In genomic region chr13:49877629-49878218, GRCh38 we compare ENCODE assay signal across 15 cellular contexts. TPM values are rescaled to one million over a fixed set of nuclear protein-coding genes. Genes with fewer than 3 reads are reported as not detected.
DNase-seq lines count a peak whose midpoint lies in the region; ATAC-seq and TF ChIP-seq lines count a peak whose summit lies in the region.
"Had no signal": no experiment of that assay in that cellular context is flagged by ENCODE, and none has a peak within 500 bp of the region (broad histone marks: within the 10 kb centered on the region; RNA-seq: fewer than 3 reads in every experiment).

No MANE protein-coding gene starts in this region.

- no peak for ATAC-seq in HCT116
- no peak for ATAC-seq in PC-3
- no peak for ATAC-seq in HG02610 (IDR thresholded peaks at IDR 0.05; ENCODE audit: unreplicated experiment)
- ATAC-seq: gastrocnemius medialis had no signal

- peaks cover 16 to 22% of the 10 kb centered on the region in 2 experiments; a peak in 2 of 4 replicates for H3K9me3 ChIP-seq in HCT116 (ENCODE audit: control insufficient read depth in 1 of 2, insufficient read depth in 1 of 2, low read depth in 1 of 2, low read length in 2 of 2)
- H3K9me3 ChIP-seq in PC-3 (ENCODE audit: low read length): peaks cover 12% of the 10 kb centered on the region; the same call in 1 of the 2 replicates
- H3K9me3 ChIP-seq: gastrocnemius medialis, testis had no signal

- BruUV-seq in HCT116 (replicated peaks; lab: Mats Ljungman, UMichigan) (no TSS peak), PC-3 (replicated peaks; lab: Mats Ljungman, UMichigan) (no TSS peak)

- TF ChIP-seq CTCF in HCT116 (IDR thresholded peaks at IDR 0.05 in 2 of 3, conservative IDR thresholded peaks at IDR 0.05 in 1 of 3; ENCODE audit: borderline replicate concordance in 1 of 3, insufficient read depth in 1 of 3, low read depth in 2 of 3, low read length in 2 of 3) (no peak), PC-3 (conservative IDR thresholded peaks at IDR 0.05; ENCODE audit: low read depth, low read length) (no peak)

- no peak overlapping the region for H3K4me2 ChIP-seq in HCT116 (ENCODE audit: low read length)
- H3K4me2 ChIP-seq in PC-3 (ENCODE audit: low read length): no peak overlapping the region

- H3K4me1 ChIP-seq in HCT116 (ENCODE audit: control insufficient read depth in 1 of 2, insufficient read depth in 2 of 2, low read length in 2 of 2) (no peaks in the 10 kb centered on the region), PC-3 (ENCODE audit: insufficient read depth, low read length) (no peaks in the 10 kb centered on the region)
- H3K4me1 ChIP-seq: adrenal gland, gastrocnemius medialis, testis had no signal

- no peaks in the 10 kb centered on the region for H3K36me3 ChIP-seq in HCT116 (ENCODE audit: control insufficient read depth in 1 of 2, insufficient read depth in 2 of 2, low read length in 2 of 2)
- H3K36me3 ChIP-seq in PC-3 (ENCODE audit: low read depth, low read length): no peaks in the 10 kb centered on the region
- H3K36me3 ChIP-seq: adrenal gland, gastrocnemius medialis had no signal

- CTCF ChIA-PET in HCT116 (lab: Charles Lee) (no interaction called here), PC-3 (lab: Charles Lee) (no interaction called here)

- RAD21 ChIA-PET in HCT116 (lab: Charles Lee; ENCODE audit: low non-redundant PET in 1 of 2, low total read pairs in 2 of 2, uncharacterized antibody in 2 of 2, unreplicated experiment in 2 of 2): no interaction called here

- H3F3A ChIP-seq in PC-3 (ENCODE audit: low read length, unreplicated experiment): no peaks in the 10 kb centered on the region

- POLR2A ChIA-PET in HCT116 (lab: Charles Lee) (no interaction called here), PC-3 (lab: Charles Lee; ENCODE audit: unreplicated experiment) (no interaction called here)

- H4K20me1 ChIP-seq in HCT116 (ENCODE audit: insufficient read depth) (no peaks in the 10 kb centered on the region), PC-3 (ENCODE audit: low read length) (no peaks in the 10 kb centered on the region)

- no peak overlapping the region for H3K9ac ChIP-seq in HCT116 (ENCODE audit: low read length)
- H3K9ac ChIP-seq in PC-3 (ENCODE audit: low read length): no peak overlapping the region

- DNase-seq in A172 (ENCODE audit: low spot score) (peak; percentile 4), HCT116 (ENCODE audit: low read depth, low spot score) (no peak), PC-3 (peak; percentile 22), erythroblast (lab: John Stamatoyannopoulos, UW) (peak; percentile 22 to 24), NOMO-1 treated with DMSO at 0.1 percent for 48 hours (lab: John Stamatoyannopoulos, UW; ENCODE audit: unreplicated experiment) (no peak), NCI-H2227 (lab: John Stamatoyannopoulos, UW; ENCODE audit: unreplicated experiment) (no peak), activated gamma-delta T cell treated with Interleukin-2 at 50 U/mL for 16 hours (no peak)
- DNase-seq: adrenal gland, gastrocnemius medialis, IMR-90, naive B cell, NCI-H446, T-helper 9 cell, testis had no signal

- no peak for TF ChIP-seq RAD21 in HCT116 (IDR thresholded peaks at IDR 0.05; ENCODE audit: low read depth)

- H3K27ac ChIP-seq in HCT116 (ENCODE audit: low read depth, low read length) (no peak overlapping the region), PC-3 (ENCODE audit: low read length) (no peak overlapping the region)
- H3K27ac ChIP-seq: adrenal gland, gastrocnemius medialis, testis had no signal

- H3K9me2 ChIP-seq in HCT116 (ENCODE audit: insufficient read depth) (no peaks in the 10 kb centered on the region), PC-3 (replicated peaks; ENCODE audit: low read length) (no peaks in the 10 kb centered on the region)

- H3K79me2 ChIP-seq in HCT116 (ENCODE audit: insufficient read depth, low read length): no peaks in the 10 kb centered on the region
- no peaks in the 10 kb centered on the region for H3K79me2 ChIP-seq in PC-3 (ENCODE audit: low read length)

- no peaks in the 10 kb centered on the region for H3K27me3 ChIP-seq in HCT116 (ENCODE audit: insufficient read depth, low read length)
- H3K27me3 ChIP-seq in PC-3 (ENCODE audit: low read length): no peaks in the 10 kb centered on the region
- H3K27me3 ChIP-seq: adrenal gland, gastrocnemius medialis, testis had no signal

- TF ChIP-seq POLR2A in HCT116 (IDR thresholded peaks at IDR 0.05; ENCODE audit: borderline replicate concordance, extremely low read depth, insufficient read depth, insufficient read length) (no peak), erythroblast (IDR thresholded peaks at IDR 0.05; ENCODE audit: low read length) (no peak)

- intact Hi-C loops in HCT116 (cut with micrococcal nuclease): no loop called here
- intact Hi-C loops in PC-3 (cut with micrococcal nuclease): no loop called here

- H2AFZ ChIP-seq in HCT116 (ENCODE audit: low read depth, low read length, poor library complexity, severe bottlenecking) (no peak overlapping the region), PC-3 (ENCODE audit: low read length) (no peak overlapping the region)

- H3K4me3 ChIP-seq in HCT116 (replicated peaks in 1 of 2; ENCODE audit: low read depth in 1 of 2, low read length in 2 of 2) (no peak overlapping the region), PC-3 (ENCODE audit: low read length) (no peak overlapping the region)
- H3K4me3 ChIP-seq: adrenal gland, testis had no signal

TF ChIP-seq in HCT116, 20 proteins besides CTCF, POLR2A, EP300 and RAD21:
- TF ChIP-seq CBX3 (IDR thresholded peaks at IDR 0.05; ENCODE audit: low read depth) (peak; percentile 72; the same call in 1 of the 2 replicates), ZNF274 (IDR thresholded peaks at IDR 0.05; ENCODE audit: low read depth, low read length) (no peak)

RNA-seq across cellular contexts. Expression of gene SPRYD7, which starts 58.4 kb away (rescaled TPM):
- 15.4 and 19.2 TPM in 2 replicates for total RNA-seq in A172 (2014; rRNA removed; shearing (Covaris generic))
- total RNA-seq in HCT116 (2021; ENCODE audit: unreplicated experiment) (11.3 TPM), PC-3 (2014; rRNA removed) (6.3 and 6.8 TPM in 2 replicates)
- 8.1 and 9.7 TPM in 2 replicates for polyA plus RNA-seq in HCT116 (2012)

Comparison
In these comparisons a context has a peak if more than half of its experiments do, and no peak if none do; other contexts are left out.
1. DNase-seq: peak in A172 (single experiment), PC-3 (single experiment) and erythroblast (2 of 2); none in HCT116 (single experiment), NOMO-1 treated with DMSO at 0.1 percent for 48 hours (single experiment), NCI-H2227 (single experiment) and activated gamma-delta T cell treated with Interleukin-2 at 50 U/mL for 16 hours (single experiment).